1 cellular context compared by ENCODE assay signal in genomic region chr1:20466231-20466630, GRCh38.
TF ChIP-seq lines count a peak whose summit lies in the region.

No MANE protein-coding gene starts in this region.

TF ChIP-seq in GM12878, 131 proteins besides CTCF, POLR2A, EP300 and RAD21:
- peak in 1 of 2 experiments; percentile 62; a peak in 1 of 3 replicates for TF ChIP-seq EGR1 (IDR thresholded peaks at IDR 0.05; ENCODE audit: borderline replicate concordance in 1 of 2, low read depth in 2 of 2, low read length in 2 of 2)
- TF ChIP-seq, protein P1, sequence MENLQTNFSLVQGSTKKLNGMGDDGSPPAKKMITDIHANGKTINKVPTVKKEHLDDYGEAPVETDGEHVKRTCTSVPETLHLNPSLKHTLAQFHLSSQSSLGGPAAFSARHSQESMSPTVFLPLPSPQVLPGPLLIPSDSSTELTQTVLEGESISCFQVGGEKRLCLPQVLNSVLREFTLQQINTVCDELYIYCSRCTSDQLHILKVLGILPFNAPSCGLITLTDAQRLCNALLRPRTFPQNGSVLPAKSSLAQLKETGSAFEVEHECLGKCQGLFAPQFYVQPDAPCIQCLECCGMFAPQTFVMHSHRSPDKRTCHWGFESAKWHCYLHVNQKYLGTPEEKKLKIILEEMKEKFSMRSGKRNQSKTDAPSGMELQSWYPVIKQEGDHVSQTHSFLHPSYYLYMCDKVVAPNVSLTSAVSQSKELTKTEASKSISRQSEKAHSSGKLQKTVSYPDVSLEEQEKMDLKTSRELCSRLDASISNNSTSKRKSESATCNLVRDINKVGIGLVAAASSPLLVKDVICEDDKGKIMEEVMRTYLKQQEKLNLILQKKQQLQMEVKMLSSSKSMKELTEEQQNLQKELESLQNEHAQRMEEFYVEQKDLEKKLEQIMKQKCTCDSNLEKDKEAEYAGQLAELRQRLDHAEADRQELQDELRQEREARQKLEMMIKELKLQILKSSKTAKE (IDR thresholded peaks at IDR 0.05; ENCODE audit: low read depth, poor library complexity, severe bottlenecking) = no peak
- no peak for TF ChIP-seq RBBP5 (conservative IDR thresholded peaks at IDR 0.05)
- no peak for TF ChIP-seq TCF3 (IDR thresholded peaks at IDR 0.05; ENCODE audit: borderline replicate concordance, insufficient read depth, low read depth, low read length)
- no peak for TF ChIP-seq NR2F1 (conservative IDR thresholded peaks at IDR 0.05)
- peak; percentile 46 for TF ChIP-seq PBX3 (IDR thresholded peaks at IDR 0.05; ENCODE audit: insufficient replicate concordance, low read depth, low read length)
- TF ChIP-seq, protein P2, sequence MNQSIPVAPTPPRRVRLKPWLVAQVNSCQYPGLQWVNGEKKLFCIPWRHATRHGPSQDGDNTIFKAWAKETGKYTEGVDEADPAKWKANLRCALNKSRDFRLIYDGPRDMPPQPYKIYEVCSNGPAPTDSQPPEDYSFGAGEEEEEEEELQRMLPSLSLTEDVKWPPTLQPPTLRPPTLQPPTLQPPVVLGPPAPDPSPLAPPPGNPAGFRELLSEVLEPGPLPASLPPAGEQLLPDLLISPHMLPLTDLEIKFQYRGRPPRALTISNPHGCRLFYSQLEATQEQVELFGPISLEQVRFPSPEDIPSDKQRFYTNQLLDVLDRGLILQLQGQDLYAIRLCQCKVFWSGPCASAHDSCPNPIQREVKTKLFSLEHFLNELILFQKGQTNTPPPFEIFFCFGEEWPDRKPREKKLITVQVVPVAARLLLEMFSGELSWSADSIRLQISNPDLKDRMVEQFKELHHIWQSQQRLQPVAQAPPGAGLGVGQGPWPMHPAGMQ (IDR thresholded peaks at IDR 0.05; ENCODE audit: borderline replicate concordance) = no peak
- no peak for TF ChIP-seq CEBPZ (IDR thresholded peaks at IDR 0.05; ENCODE audit: low read depth, low read length)
- TF ChIP-seq STAT1 (conservative IDR thresholded peaks at IDR 0.05) = no peak
- TF ChIP-seq, protein P3, sequence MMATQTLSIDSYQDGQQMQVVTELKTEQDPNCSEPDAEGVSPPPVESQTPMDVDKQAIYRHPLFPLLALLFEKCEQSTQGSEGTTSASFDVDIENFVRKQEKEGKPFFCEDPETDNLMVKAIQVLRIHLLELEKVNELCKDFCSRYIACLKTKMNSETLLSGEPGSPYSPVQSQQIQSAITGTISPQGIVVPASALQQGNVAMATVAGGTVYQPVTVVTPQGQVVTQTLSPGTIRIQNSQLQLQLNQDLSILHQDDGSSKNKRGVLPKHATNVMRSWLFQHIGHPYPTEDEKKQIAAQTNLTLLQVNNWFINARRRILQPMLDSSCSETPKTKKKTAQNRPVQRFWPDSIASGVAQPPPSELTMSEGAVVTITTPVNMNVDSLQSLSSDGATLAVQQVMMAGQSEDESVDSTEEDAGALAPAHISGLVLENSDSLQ (IDR thresholded peaks at IDR 0.05) = peak; percentile 84
